In the genomic region with DNA sequence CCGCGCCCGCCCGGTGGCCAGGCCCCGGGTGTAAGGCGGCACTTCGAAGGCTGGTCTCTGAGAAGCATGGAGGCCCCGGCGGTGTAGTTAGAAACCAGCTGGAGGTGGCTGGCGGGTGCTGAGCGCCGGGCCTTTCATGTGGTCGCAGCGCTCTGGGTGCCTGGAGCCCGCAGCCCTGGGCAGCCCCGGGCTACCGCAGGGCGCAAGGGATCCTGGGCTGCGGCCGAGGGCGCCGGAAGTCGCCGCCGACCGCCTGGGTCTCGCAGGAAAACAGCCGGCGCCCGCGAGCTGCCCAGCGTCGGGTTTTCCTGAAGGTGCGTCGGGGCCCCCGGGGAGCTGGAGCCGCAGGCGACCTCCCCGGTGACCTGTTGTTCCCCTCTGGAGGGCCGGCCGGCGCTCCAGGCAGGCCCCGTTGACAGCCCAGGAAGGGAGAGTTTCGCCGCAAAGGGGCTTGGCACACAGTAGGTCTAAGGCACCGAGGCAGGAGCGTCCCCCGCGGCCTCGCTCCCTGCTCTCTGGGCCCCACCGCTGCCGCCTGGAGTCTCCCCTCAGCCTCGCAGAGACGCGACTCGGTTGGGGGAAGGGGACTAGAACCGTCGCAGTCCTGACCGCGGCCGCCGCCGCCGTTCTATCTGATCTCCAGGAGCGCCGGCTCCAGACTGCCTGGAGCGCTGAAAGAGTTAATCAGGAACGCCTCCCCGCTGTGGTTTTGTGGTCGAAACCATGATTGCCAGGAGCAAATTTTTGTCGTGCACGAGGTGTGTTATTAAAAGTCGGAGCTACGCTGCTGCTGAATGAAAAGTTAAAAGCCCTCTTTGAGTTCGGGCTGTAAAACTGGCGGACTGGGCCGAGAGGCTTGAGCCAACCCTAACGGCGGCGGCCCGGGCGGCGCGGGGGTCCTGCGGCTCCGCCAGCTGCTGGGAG, we compare ENCODE assay signal across 7 cellular contexts.
A peak's percentile ranks its signal among the peaks of the same experiment; 100 is the strongest.
DNase-seq lines count a peak whose midpoint lies in the region; ATAC-seq and TF ChIP-seq lines count a peak whose summit lies in the region.

No MANE protein-coding gene starts in this region.

- H3K27me3 ChIP-seq in iPS-18a (ENCODE audit: control insufficient read depth, insufficient read depth, low read length): peaks cover 63% of the 10 kb centered on the region

- in situ Hi-C loops in astrocyte of the spinal cord (cut with HindIII; ENCODE audit: low sequenced_read_pairs): no loop called here

- no peak overlapping the region for H3K27ac ChIP-seq in iPS-18a (ENCODE audit: low read length)

- peaks cover 16% of the 10 kb centered on the region for H3K4me1 ChIP-seq in iPS-18a (ENCODE audit: control insufficient read depth, low read depth, low read length)

- DNase-seq in HPDE6-E6E7 (ENCODE audit: extremely low spot score): peak; percentile 60
- peak; percentile 50 for DNase-seq in T1000 (lab: John Stamatoyannopoulos, UW)
- peak; percentile 90 for DNase-seq in astrocyte of the spinal cord (ENCODE audit: low read depth, low spot score)
- DNase-seq in stimulated activated CD4-positive, alpha-beta T cell treated with anti-CD3 and anti-CD28 coated beads, Interleukin-12 subunit alpha, Interleukin-12 subunit beta, amount 100 ng/mL, for 24 hours (ENCODE audit: low read depth in 2 of 2): peak; percentile 65 to 81

- TF ChIP-seq CTCF in astrocyte of the spinal cord (IDR thresholded peaks at IDR 0.05; ENCODE audit: low read depth, low read length): no peak

- H3K9ac ChIP-seq in iPS-18a (ENCODE audit: low read length): no peak overlapping the region

- ATAC-seq in GM18517 (IDR thresholded peaks at IDR 0.05; ENCODE audit: unreplicated experiment) (peak; percentile 60), HG02840 (IDR thresholded peaks at IDR 0.05; ENCODE audit: low FRiP score, unreplicated experiment) (no peak)

- H3K36me3 ChIP-seq in iPS-18a (ENCODE audit: control insufficient read depth, low read depth, low read length): no peaks in the 10 kb centered on the region

- no peaks in the 10 kb centered on the region for H3K9me3 ChIP-seq in iPS-18a (ENCODE audit: control insufficient read depth, low read depth, low read length)

- peak overlapping the region; percentile 30 for H3K4me3 ChIP-seq in astrocyte of the spinal cord (ENCODE audit: low read depth, low read length)
- H3K4me3 ChIP-seq in iPS-18a (ENCODE audit: low read length): peak overlapping the region; percentile 51
